ENCODE assay signal across 8 cellular contexts in the genomic region with DNA sequence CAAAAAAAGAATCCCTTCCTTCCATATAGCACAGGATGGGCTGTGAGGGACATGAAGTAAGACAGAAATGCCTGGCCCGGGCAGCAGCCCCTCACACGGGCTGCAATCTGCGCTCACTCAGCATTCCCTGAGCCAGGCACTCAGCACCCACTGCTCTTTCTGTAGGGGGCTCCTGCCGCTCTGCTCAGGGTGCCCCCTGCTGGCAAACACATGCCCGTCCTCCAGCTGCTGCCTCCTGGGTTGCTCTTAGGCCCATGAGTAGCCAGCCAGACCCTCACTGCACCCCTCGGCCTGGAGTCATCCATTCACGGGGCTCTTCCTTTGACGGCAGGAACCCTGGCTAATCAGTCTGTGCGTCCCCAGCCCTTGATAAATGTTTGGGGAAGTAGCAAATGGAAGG. TPM values are rescaled to one million over a fixed set of nuclear protein-coding genes. Genes with fewer than 3 reads are reported as not detected.
A peak's percentile ranks its signal among the peaks of the same experiment; 100 is the strongest.
DNase-seq lines count a peak whose midpoint lies in the region; ATAC-seq and TF ChIP-seq lines count a peak whose summit lies in the region.

No MANE protein-coding gene starts in this region.

- DNase-seq in MCF 10A (ENCODE audit: unreplicated experiment): peak; percentile 44
- DNase-seq in breast epithelium (ENCODE audit: low spot score in 2 of 2): no peak
- peak; percentile 59 for DNase-seq in choroid plexus epithelial cell (ENCODE audit: low read depth)
- peak; percentile 56 for DNase-seq in mesenchymal stem cell
- no peak for DNase-seq in hippocampal formation (lab: John Stamatoyannopoulos, UW)
- no peak for DNase-seq in SHP77 treated with DMSO at 0.1 percent for 48 hours (lab: John Stamatoyannopoulos, UW)

- H2BK15ac ChIP-seq in mesenchymal stem cell (ENCODE audit: low read depth, poor library complexity, severe bottlenecking): no peak overlapping the region

- H3K4me1 Mint-ChIP-seq in MCF 10A (ENCODE audit: insufficient read depth, unreplicated experiment): no peaks in the 10 kb centered on the region

- H3K27me3 ChIP-seq in breast epithelium (no peaks in the 10 kb centered on the region), mesenchymal stem cell (ENCODE audit: control insufficient read depth in 1 of 2, insufficient read depth in 1 of 2, low read length in 2 of 2) (no peaks in the 10 kb centered on the region)

- H3K4me3 ChIP-seq in breast epithelium: no peak overlapping the region
- no peak overlapping the region for H3K4me3 ChIP-seq in choroid plexus epithelial cell (ENCODE audit: low read depth, low read length)
- no peak overlapping the region for H3K4me3 ChIP-seq in mesenchymal stem cell (ENCODE audit: insufficient read depth in 1 of 2, low read depth in 1 of 2, low read length in 2 of 2)

- 64% methylated on average over 9 of the region's 9 CpGs for WGBS in mesenchymal stem cell

- no peaks in the 10 kb centered on the region for H3K9me3 Mint-ChIP-seq in MCF 10A (ENCODE audit: unreplicated experiment)

- H3K27ac ChIP-seq in breast epithelium: peak overlapping the region in 1 of 2 donors; percentile 16
- H3K27ac ChIP-seq in mesenchymal stem cell (ENCODE audit: low read length, poor library complexity, severe bottlenecking): no peak overlapping the region

- no peak for TF ChIP-seq POLR2A in breast epithelium (IDR thresholded peaks at IDR 0.05)

- BruUV-seq in MCF 10A (replicated peaks; lab: Mats Ljungman, UMichigan): no TSS peak

- H3K27ac Mint-ChIP-seq in MCF 10A (ENCODE audit: low read depth, unreplicated experiment): no peak overlapping the region

- H3K9ac ChIP-seq in mesenchymal stem cell (ENCODE audit: low read length): no peak overlapping the region

- POLR2A ChIA-PET in MCF 10A (lab: Yijun Ruan, JAX): no interaction called here

- H4K91ac ChIP-seq in mesenchymal stem cell (ENCODE audit: low read length): no peak overlapping the region

- H3K27me3 Mint-ChIP-seq in MCF 10A (ENCODE audit: insufficient read depth, unreplicated experiment): no peaks in the 10 kb centered on the region

- H3K4ac ChIP-seq in mesenchymal stem cell (ENCODE audit: low read depth in 1 of 2, low read length in 2 of 2): no peak overlapping the region

- H3K9me3 ChIP-seq in breast epithelium: no peaks in the 10 kb centered on the region
- H3K9me3 ChIP-seq in mesenchymal stem cell (ENCODE audit: control insufficient read depth, low read length): no peaks in the 10 kb centered on the region

- peak; percentile 54 for TF ChIP-seq CTCF in MCF 10A (IDR thresholded peaks at IDR 0.05; ENCODE audit: unreplicated experiment)
- no peak for TF ChIP-seq CTCF in breast epithelium (IDR thresholded peaks at IDR 0.05)
- peak; percentile 83 for TF ChIP-seq CTCF in choroid plexus epithelial cell (conservative IDR thresholded peaks at IDR 0.05; ENCODE audit: low read depth, low read length)

- no peak overlapping the region for H3K4me2 ChIP-seq in mesenchymal stem cell (ENCODE audit: low read length, poor library complexity, severe bottlenecking)

- H2AK5ac ChIP-seq in mesenchymal stem cell (ENCODE audit: low read length, severe bottlenecking): no peak overlapping the region

- ATAC-seq in SK-N-SH treated with all-trans-retinoic acid at 6 μM for 48 hours (peak; percentile 77), GM19463 (IDR thresholded peaks at IDR 0.05; ENCODE audit: unreplicated experiment) (no peak)

- H3K36me3 ChIP-seq in breast epithelium: no peaks in the 10 kb centered on the region
- H3K36me3 ChIP-seq in mesenchymal stem cell (ENCODE audit: control insufficient read depth in 1 of 2, insufficient read depth in 2 of 2, low read depth in 1 of 2, low read length in 2 of 2): peaks cover 87 to 90% of the 10 kb centered on the region in 2 experiments

- H3K14ac ChIP-seq in mesenchymal stem cell (ENCODE audit: low read length in 2 of 2): no peak overlapping the region

- CTCF ChIA-PET in MCF 10A (lab: Yijun Ruan, JAX): interaction anchor here (1.4 kb wide), 1 partner anchor 9 kb away, joined by 8 read pairs; no protein-coding TSS in a partner anchor

- no peak overlapping the region for H3K23ac ChIP-seq in mesenchymal stem cell (ENCODE audit: low read length in 2 of 2)

- H3K36me3 Mint-ChIP-seq in MCF 10A (ENCODE audit: insufficient read depth, unreplicated experiment): peaks cover 86% of the 10 kb centered on the region

- intact Hi-C loops in MCF 10A (cut with micrococcal nuclease): no loop called here
- intact Hi-C loops in breast epithelium (cut with DNase I; ENCODE audit: low total_unique reads): no loop called here

- no peak overlapping the region for H2BK5ac ChIP-seq in mesenchymal stem cell (ENCODE audit: low read depth, low read length, poor library complexity, severe bottlenecking)

- H2BK120ac ChIP-seq in mesenchymal stem cell (ENCODE audit: low read depth, low read length): no peak overlapping the region

- no peak overlapping the region for H3K4me3 Mint-ChIP-seq in MCF 10A (ENCODE audit: unreplicated experiment)

- H4K8ac ChIP-seq in mesenchymal stem cell (ENCODE audit: low read length): no peak overlapping the region

- H3K79me1 ChIP-seq in mesenchymal stem cell (replicated peaks; ENCODE audit: low read length, poor library complexity, severe bottlenecking): peaks cover 42% of the 10 kb centered on the region

- H3K18ac ChIP-seq in mesenchymal stem cell (ENCODE audit: low read depth in 1 of 2, low read length in 2 of 2): no peak overlapping the region

- no peak overlapping the region for H2AFZ ChIP-seq in mesenchymal stem cell (ENCODE audit: low read depth, low read length)

- no peaks in the 10 kb centered on the region for H3K4me1 ChIP-seq in breast epithelium
- peaks cover 2% of the 10 kb centered on the region for H3K4me1 ChIP-seq in mesenchymal stem cell (ENCODE audit: control insufficient read depth, insufficient read depth, low read depth, low read length)

- H2BK12ac ChIP-seq in mesenchymal stem cell (ENCODE audit: low read length in 2 of 2): no peak overlapping the region

TF ChIP-seq in SK-N-SH treated with all-trans-retinoic acid at 6 μM for 48 hours, 23 proteins besides CTCF, POLR2A, EP300 and RAD21 (continues in another document):
- TF ChIP-seq, protein P1, sequence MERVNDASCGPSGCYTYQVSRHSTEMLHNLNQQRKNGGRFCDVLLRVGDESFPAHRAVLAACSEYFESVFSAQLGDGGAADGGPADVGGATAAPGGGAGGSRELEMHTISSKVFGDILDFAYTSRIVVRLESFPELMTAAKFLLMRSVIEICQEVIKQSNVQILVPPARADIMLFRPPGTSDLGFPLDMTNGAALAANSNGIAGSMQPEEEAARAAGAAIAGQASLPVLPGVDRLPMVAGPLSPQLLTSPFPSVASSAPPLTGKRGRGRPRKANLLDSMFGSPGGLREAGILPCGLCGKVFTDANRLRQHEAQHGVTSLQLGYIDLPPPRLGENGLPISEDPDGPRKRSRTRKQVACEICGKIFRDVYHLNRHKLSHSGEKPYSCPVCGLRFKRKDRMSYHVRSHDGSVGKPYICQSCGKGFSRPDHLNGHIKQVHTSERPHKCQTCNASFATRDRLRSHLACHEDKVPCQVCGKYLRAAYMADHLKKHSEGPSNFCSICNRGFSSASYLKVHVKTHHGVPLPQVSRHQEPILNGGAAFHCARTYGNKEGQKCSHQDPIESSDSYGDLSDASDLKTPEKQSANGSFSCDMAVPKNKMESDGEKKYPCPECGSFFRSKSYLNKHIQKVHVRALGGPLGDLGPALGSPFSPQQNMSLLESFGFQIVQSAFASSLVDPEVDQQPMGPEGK (CRISPR knock-in tag; IDR thresholded peaks at IDR 0.05; ENCODE audit: borderline replicate concordance): no peak
- no peak for TF ChIP-seq ESRRG (CRISPR knock-in tag; IDR thresholded peaks at IDR 0.05)
- TF ChIP-seq, protein P2, sequence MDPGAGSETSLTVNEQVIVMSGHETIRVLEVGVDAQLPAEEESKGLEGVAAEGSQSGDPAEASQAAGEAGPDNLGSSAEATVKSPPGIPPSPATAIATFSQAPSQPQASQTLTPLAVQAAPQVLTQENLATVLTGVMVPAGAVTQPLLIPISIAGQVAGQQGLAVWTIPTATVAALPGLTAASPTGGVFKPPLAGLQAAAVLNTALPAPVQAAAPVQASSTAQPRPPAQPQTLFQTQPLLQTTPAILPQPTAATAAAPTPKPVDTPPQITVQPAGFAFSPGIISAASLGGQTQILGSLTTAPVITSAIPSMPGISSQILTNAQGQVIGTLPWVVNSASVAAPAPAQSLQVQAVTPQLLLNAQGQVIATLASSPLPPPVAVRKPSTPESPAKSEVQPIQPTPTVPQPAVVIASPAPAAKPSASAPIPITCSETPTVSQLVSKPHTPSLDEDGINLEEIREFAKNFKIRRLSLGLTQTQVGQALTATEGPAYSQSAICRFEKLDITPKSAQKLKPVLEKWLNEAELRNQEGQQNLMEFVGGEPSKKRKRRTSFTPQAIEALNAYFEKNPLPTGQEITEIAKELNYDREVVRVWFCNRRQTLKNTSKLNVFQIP (CRISPR knock-in tag; IDR thresholded peaks at IDR 0.05; ENCODE audit: borderline replicate concordance, low read depth): no peak
- TF ChIP-seq ZFP30 (CRISPR knock-in tag; IDR thresholded peaks at IDR 0.05): no peak

RNA-seq across cellular contexts. Expression of a gene that starts 6.9 kb away (rescaled TPM):
- total RNA-seq in MCF 10A (2022) (17.6 and 18.8 TPM in 2 replicates), breast epithelium (10 to 100 TPM; 18.6 to 31.1 (median 26.2) TPM)
- polyA plus RNA-seq in mesenchymal stem cell (2013, experiment 1 of 2): 11.0 TPM
- polyA plus RNA-seq in mesenchymal stem cell (2013, experiment 2 of 2): 10.6 TPM

RNA-seq across cellular contexts. Expression of a gene that starts 15.1 kb away (rescaled TPM):
- 294 and 308 TPM in 2 replicates for total RNA-seq in MCF 10A (2022)
- total RNA-seq in breast epithelium: 100 to 1,000 TPM; 250 to 468 (median 284) TPM
- polyA plus RNA-seq in mesenchymal stem cell (2013, experiment 1 of 2): 245 TPM
- 258 TPM for polyA plus RNA-seq in mesenchymal stem cell (2013, experiment 2 of 2)

RNA-seq across cellular contexts. Expression of a gene that starts 25.7 kb away (rescaled TPM):
- total RNA-seq in MCF 10A (2022): 7.3 and 10.0 TPM in 2 replicates
- 10 to 100 TPM in 2 of 3 donors, not detected in 1; 22.6 to 25.0 TPM for total RNA-seq in breast epithelium
- 0.08 TPM for polyA plus RNA-seq in mesenchymal stem cell (2013, experiment 1 of 2)
- polyA plus RNA-seq in mesenchymal stem cell (2013, experiment 2 of 2): 0.05 TPM

RNA-seq across cellular contexts. Expression of a gene that starts 47.1 kb away (rescaled TPM):
- total RNA-seq in MCF 10A (2022): 3.3 and 3.6 TPM in 2 replicates
- 1 to 10 TPM; 4.6 to 6.4 (median 5.2) TPM for total RNA-seq in breast epithelium
- polyA plus RNA-seq in mesenchymal stem cell (2013, experiment 1 of 2): 12.6 TPM
- polyA plus RNA-seq in mesenchymal stem cell (2013, experiment 2 of 2): 12.2 TPM

RNA-seq across cellular contexts. Expression of a gene that starts 50.7 kb away (rescaled TPM):
- total RNA-seq in MCF 10A (2022): 40.9 and 61.0 TPM in 2 replicates
- total RNA-seq in breast epithelium: 10 to 100 TPM; 25.9 to 36.0 (median 31.4) TPM
- 14.5 TPM for polyA plus RNA-seq in mesenchymal stem cell (2013, experiment 1 of 2)
- 15.3 TPM for polyA plus RNA-seq in mesenchymal stem cell (2013, experiment 2 of 2)

Comparison
In these comparisons a context has a peak if more than half of its experiments do, and no peak if none do; other contexts are left out.
1. DNase-seq: peak in MCF 10A (single experiment), choroid plexus epithelial cell (single experiment) and mesenchymal stem cell (single experiment); none in breast epithelium (0 of 2), hippocampal formation (0 of 2) and SHP77 treated with DMSO at 0.1 percent for 48 hours (single experiment).
2. CTCF ChIP-seq: peak in MCF 10A (single experiment) and choroid plexus epithelial cell (single experiment); none in breast epithelium (0 of 3).